In genomic region chr4:121822796-121823504, GRCh38 we compare ENCODE assay signal across 2 cellular contexts.
TF ChIP-seq lines count a peak whose summit lies in the region.

No MANE protein-coding gene starts in this region.

TF ChIP-seq in IMR-90, 13 proteins besides CTCF, POLR2A, EP300 and RAD21:
- TF ChIP-seq CHD1 (IDR thresholded peaks at IDR 0.05; ENCODE audit: low read depth, low read length) (0 out of 2 replicates have a peak, but pooled peaks have one; percentile 61), USF2 (IDR thresholded peaks at IDR 0.05; ENCODE audit: low read depth, low read length) (no peak)

TF ChIP-seq in H1, 55 proteins besides CTCF, POLR2A, EP300 and RAD21:
- peak; percentile 87 for TF ChIP-seq YY1 (IDR thresholded peaks at IDR 0.05; ENCODE audit: low read depth, low read length)
- peak in 1 of 2 experiments; percentile 82; a peak in 2 of 4 replicates for TF ChIP-seq SIN3A (conservative IDR thresholded peaks at IDR 0.05 in 1 of 2, IDR thresholded peaks at IDR 0.05 in 1 of 2; ENCODE audit: low read depth in 1 of 2, low read length in 2 of 2)
- TF ChIP-seq ZNF274 (IDR thresholded peaks at IDR 0.05; ENCODE audit: borderline replicate concordance, extremely low read depth, low read length), result peak; percentile 23; the same call in 1 of the 2 replicates
- TF ChIP-seq TAF1 (IDR thresholded peaks at IDR 0.05; ENCODE audit: low read depth, low read length), result 0 out of 2 replicates have a peak, but pooled peaks have one; percentile 43
- no peak for TF ChIP-seq JUND (IDR thresholded peaks at IDR 0.05; ENCODE audit: low read length)
- TF ChIP-seq SUZ12 (IDR thresholded peaks at IDR 0.05; ENCODE audit: low read length), result no peak
- 0 out of 2 replicates have a peak, but pooled peaks have one; percentile 59 for TF ChIP-seq POLR2AphosphoS5 (IDR thresholded peaks at IDR 0.05; ENCODE audit: low read depth, low read length)
- no peak for TF ChIP-seq RXRA (IDR thresholded peaks at IDR 0.05; ENCODE audit: insufficient read depth, low read depth, low read length)
